ENCODE assay signal across 19 cellular contexts in genomic region chr2:42865884-42866861, GRCh38.
DNase-seq lines count a peak whose midpoint lies in the region; ATAC-seq and TF ChIP-seq lines count a peak whose summit lies in the region.
"Had no signal": no experiment of that assay in that cellular context is flagged by ENCODE, and none has a peak within 500 bp of the region (broad histone marks: within the 10 kb centered on the region; RNA-seq: fewer than 3 reads in every experiment).

No MANE protein-coding gene starts in this region.

- 58 to 75% (median 69%) methylated on average over 11 to 15 of the region's 15 CpGs for WGBS in stomach, 5 donors

- H3K36me3 ChIP-seq in Peyer's patch (no peaks in the 10 kb centered on the region), mucosa of descending colon (ENCODE audit: low read depth) (no peaks in the 10 kb centered on the region), stomach (no peaks in the 10 kb centered on the region)
- H3K36me3 ChIP-seq: colonic mucosa had no signal

- TF ChIP-seq CTCF in Peyer's patch (IDR thresholded peaks at IDR 0.05) (no peak), mucosa of descending colon (IDR thresholded peaks at IDR 0.05) (no peak), stomach (IDR thresholded peaks at IDR 0.05) (no peak)

- ATAC-seq in Right ventricle myocardium superior (ENCODE audit: poor library complexity) (peak; percentile 82), mucosa of descending colon (peak; percentile 12), GM18519 (IDR thresholded peaks at IDR 0.05; ENCODE audit: low FRiP score, unreplicated experiment) (no peak)
- ATAC-seq: activated T-cell treated with anti-CD3 and anti-CD28 coated beads, Interleukin-2, amount 50 U/mL, for 72 hours; GM12878 had no signal

- H3K4me3 ChIP-seq in Peyer's patch (no peak overlapping the region), mucosa of descending colon (no peak overlapping the region), stomach (no peak overlapping the region)
- H3K4me3 ChIP-seq: colonic mucosa, GM12878 had no signal

- no peak for TF ChIP-seq POLR2A in Peyer's patch (IDR thresholded peaks at IDR 0.05)
- TF ChIP-seq POLR2A in stomach (IDR thresholded peaks at IDR 0.05) = no peak

- H3K27ac ChIP-seq in Peyer's patch (peak overlapping the region in 3 of 4 donors; percentile 29 to 61 (median 52)), stomach (peak overlapping the region in 4 of 5 donors; percentile 54 to 67 (median 63))
- H3K27ac ChIP-seq: colonic mucosa had no signal

- intact Hi-C loops in Right ventricle myocardium superior (cut with DNase I) = no loop called here
- intact Hi-C loops in mucosa of descending colon (cut with DNase I, micrococcal nuclease) = no loop called here
- intact Hi-C loops in stomach (cut with DNase I; ENCODE audit: low total_unique reads) = no loop called here

- H3K9me3 ChIP-seq in Peyer's patch (peaks cover 0 to 4% (median 0%) of the 10 kb centered on the region in 4 donors), mucosa of descending colon (no peaks in the 10 kb centered on the region), stomach (peaks cover 0 to 10% (median 3%) of the 10 kb centered on the region in 4 donors)
- H3K9me3 ChIP-seq: colonic mucosa had no signal

- DNase-seq in Peyer's patch (peak in 1 of 3 donors; percentile 45), Right ventricle myocardium superior (peak; percentile 78), mucosa of descending colon (no peak), stomach (no peak), NCI-H2029 (lab: John Stamatoyannopoulos, UW) (no peak), foreskin melanocyte (no peak), T-helper 1 cell (no peak)
- DNase-seq: ACHN; activated T-cell treated with anti-CD3 and anti-CD28 coated beads, Interleukin-2, amount 50 U/mL, for 72 hours; amygdala; colonic mucosa; erythroblast; NCI-H2081; NCI-H748 treated with DMSO at 0.1 percent for 48 hours; SHP77 treated with DMSO at 0.1 percent for 48 hours; stimulated activated CD4-positive, alpha-beta T cell treated with anti-CD3 and anti-CD28 coated beads, Interleukin-1b, Interleukin-23, amount 100 ng/mL, for 48 hours; stimulated activated CD8-positive, alpha-beta memory T cell treated with anti-CD3 and anti-CD28 coated beads, Interleukin-4, amount 100 ng/mL, for 48 hours had no signal

- H3K27me3 ChIP-seq in Peyer's patch = no peaks in the 10 kb centered on the region
- H3K27me3 ChIP-seq in stomach = no peaks in the 10 kb centered on the region
- H3K27me3 ChIP-seq: colonic mucosa had no signal

- no peak for TF ChIP-seq EP300 in stomach (IDR thresholded peaks at IDR 0.05)

- peaks cover 0 to 9% (median 0%) of the 10 kb centered on the region in 4 donors for H3K4me1 ChIP-seq in Peyer's patch
- no peaks in the 10 kb centered on the region for H3K4me1 ChIP-seq in mucosa of descending colon (ENCODE audit: low read depth)
- H3K4me1 ChIP-seq in stomach = peaks cover 0 to 22% (median 18%) of the 10 kb centered on the region in 4 donors
- H3K4me1 ChIP-seq: colonic mucosa had no signal
